Comparison of ENCODE assay signal across 1 cellular context in the genomic region with DNA sequence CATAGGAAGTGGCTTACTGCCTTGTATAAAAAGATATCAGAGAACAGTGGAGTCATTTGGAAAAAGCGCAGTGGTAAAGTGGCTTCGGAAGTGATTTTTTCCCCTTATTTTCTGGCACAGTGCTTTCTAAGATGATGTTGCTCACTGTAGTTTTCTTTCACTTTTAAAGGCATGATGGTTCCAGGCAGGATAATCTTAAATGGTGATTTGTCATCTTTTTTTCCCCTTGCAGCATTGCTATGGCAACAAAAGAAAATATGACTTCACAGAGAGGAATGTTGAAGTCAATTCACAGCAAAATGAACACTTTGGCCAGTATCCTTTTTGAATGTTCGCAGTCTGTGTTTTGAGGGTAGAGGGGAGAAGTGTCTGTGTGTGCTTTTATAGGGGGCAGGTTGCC.
TF ChIP-seq lines count a peak whose summit lies in the region.

No MANE protein-coding gene starts in this region.

TF ChIP-seq in HepG2, 621 proteins besides CTCF, POLR2A, EP300 and RAD21:
- TF ChIP-seq, protein P1, sequence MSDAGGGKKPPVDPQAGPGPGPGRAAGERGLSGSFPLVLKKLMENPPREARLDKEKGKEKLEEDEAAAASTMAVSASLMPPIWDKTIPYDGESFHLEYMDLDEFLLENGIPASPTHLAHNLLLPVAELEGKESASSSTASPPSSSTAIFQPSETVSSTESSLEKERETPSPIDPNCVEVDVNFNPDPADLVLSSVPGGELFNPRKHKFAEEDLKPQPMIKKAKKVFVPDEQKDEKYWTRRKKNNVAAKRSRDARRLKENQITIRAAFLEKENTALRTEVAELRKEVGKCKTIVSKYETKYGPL (CRISPR knock-in tag; IDR thresholded peaks at IDR 0.05), result no peak
- TF ChIP-seq, protein P2, sequence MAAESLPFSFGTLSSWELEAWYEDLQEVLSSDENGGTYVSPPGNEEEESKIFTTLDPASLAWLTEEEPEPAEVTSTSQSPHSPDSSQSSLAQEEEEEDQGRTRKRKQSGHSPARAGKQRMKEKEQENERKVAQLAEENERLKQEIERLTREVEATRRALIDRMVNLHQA (CRISPR knock-in tag; IDR thresholded peaks at IDR 0.05), result no peak
- no peak for TF ChIP-seq HHEX (CRISPR knock-in tag; IDR thresholded peaks at IDR 0.05)
- TF ChIP-seq STAT5B (CRISPR knock-in tag; IDR thresholded peaks at IDR 0.05), result no peak
- TF ChIP-seq ZMYM4 (CRISPR knock-in tag; IDR thresholded peaks at IDR 0.05), result no peak
- TF ChIP-seq KLF15 (CRISPR knock-in tag; IDR thresholded peaks at IDR 0.05; ENCODE audit: borderline replicate concordance), result no peak
- TF ChIP-seq, protein P3, sequence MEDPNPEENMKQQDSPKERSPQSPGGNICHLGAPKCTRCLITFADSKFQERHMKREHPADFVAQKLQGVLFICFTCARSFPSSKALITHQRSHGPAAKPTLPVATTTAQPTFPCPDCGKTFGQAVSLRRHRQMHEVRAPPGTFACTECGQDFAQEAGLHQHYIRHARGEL (CRISPR knock-in tag; IDR thresholded peaks at IDR 0.05), result no peak
- TF ChIP-seq SALL2 (CRISPR knock-in tag; IDR thresholded peaks at IDR 0.05), result no peak
- TF ChIP-seq, protein P4, sequence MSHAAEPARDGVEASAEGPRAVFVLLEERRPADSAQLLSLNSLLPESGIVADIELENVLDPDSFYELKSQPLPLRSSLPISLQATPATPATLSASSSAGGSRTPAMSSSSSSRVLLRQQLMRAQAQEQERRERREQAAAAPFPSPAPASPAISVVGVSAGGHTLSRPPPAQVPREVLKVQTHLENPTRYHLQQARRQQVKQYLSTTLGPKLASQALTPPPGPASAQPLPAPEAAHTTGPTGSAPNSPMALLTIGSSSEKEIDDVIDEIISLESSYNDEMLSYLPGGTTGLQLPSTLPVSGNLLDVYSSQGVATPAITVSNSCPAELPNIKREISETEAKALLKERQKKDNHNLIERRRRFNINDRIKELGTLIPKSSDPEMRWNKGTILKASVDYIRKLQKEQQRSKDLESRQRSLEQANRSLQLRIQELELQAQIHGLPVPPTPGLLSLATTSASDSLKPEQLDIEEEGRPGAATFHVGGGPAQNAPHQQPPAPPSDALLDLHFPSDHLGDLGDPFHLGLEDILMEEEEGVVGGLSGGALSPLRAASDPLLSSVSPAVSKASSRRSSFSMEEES (CRISPR knock-in tag; IDR thresholded peaks at IDR 0.05), result no peak
- TF ChIP-seq ZNF432 (CRISPR knock-in tag; IDR thresholded peaks at IDR 0.05; ENCODE audit: borderline replicate concordance), result no peak
- TF ChIP-seq, protein P5, sequence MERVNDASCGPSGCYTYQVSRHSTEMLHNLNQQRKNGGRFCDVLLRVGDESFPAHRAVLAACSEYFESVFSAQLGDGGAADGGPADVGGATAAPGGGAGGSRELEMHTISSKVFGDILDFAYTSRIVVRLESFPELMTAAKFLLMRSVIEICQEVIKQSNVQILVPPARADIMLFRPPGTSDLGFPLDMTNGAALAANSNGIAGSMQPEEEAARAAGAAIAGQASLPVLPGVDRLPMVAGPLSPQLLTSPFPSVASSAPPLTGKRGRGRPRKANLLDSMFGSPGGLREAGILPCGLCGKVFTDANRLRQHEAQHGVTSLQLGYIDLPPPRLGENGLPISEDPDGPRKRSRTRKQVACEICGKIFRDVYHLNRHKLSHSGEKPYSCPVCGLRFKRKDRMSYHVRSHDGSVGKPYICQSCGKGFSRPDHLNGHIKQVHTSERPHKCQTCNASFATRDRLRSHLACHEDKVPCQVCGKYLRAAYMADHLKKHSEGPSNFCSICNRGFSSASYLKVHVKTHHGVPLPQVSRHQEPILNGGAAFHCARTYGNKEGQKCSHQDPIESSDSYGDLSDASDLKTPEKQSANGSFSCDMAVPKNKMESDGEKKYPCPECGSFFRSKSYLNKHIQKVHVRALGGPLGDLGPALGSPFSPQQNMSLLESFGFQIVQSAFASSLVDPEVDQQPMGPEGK (CRISPR knock-in tag; IDR thresholded peaks at IDR 0.05), result no peak
- TF ChIP-seq SOX13 (IDR thresholded peaks at IDR 0.05), result no peak
- TF ChIP-seq SOX13 (CRISPR knock-in tag; conservative IDR thresholded peaks at IDR 0.05 in 1 of 2, IDR thresholded peaks at IDR 0.05 in 1 of 2), result no peak
- TF ChIP-seq, protein P6, sequence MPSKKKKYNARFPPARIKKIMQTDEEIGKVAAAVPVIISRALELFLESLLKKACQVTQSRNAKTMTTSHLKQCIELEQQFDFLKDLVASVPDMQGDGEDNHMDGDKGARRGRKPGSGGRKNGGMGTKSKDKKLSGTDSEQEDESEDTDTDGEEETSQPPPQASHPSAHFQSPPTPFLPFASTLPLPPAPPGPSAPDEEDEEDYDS (CRISPR knock-in tag; IDR thresholded peaks at IDR 0.05), result no peak
- TF ChIP-seq, protein P7, sequence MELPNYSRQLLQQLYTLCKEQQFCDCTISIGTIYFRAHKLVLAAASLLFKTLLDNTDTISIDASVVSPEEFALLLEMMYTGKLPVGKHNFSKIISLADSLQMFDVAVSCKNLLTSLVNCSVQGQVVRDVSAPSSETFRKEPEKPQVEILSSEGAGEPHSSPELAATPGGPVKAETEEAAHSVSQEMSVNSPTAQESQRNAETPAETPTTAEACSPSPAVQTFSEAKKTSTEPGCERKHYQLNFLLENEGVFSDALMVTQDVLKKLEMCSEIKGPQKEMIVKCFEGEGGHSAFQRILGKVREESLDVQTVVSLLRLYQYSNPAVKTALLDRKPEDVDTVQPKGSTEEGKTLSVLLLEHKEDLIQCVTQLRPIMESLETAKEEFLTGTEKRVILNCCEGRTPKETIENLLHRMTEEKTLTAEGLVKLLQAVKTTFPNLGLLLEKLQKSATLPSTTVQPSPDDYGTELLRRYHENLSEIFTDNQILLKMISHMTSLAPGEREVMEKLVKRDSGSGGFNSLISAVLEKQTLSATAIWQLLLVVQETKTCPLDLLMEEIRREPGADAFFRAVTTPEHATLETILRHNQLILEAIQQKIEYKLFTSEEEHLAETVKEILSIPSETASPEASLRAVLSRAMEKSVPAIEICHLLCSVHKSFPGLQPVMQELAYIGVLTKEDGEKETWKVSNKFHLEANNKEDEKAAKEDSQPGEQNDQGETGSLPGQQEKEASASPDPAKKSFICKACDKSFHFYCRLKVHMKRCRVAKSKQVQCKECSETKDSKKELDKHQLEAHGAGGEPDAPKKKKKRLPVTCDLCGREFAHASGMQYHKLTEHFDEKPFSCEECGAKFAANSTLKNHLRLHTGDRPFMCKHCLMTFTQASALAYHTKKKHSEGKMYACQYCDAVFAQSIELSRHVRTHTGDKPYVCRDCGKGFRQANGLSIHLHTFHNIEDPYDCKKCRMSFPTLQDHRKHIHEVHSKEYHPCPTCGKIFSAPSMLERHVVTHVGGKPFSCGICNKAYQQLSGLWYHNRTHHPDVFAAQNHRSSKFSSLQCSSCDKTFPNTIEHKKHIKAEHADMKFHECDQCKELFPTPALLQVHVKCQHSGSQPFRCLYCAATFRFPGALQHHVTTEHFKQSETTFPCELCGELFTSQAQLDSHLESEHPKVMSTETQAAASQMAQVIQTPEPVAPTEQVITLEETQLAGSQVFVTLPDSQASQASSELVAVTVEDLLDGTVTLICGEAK (IDR thresholded peaks at IDR 0.05), result no peak
- TF ChIP-seq, protein P7 (CRISPR knock-in tag; IDR thresholded peaks at IDR 0.05), result no peak
- TF ChIP-seq ZNF768 (CRISPR knock-in tag; IDR thresholded peaks at IDR 0.05), result no peak
- no peak for TF ChIP-seq MAZ (IDR thresholded peaks at IDR 0.05; ENCODE audit: borderline replicate concordance, low read depth, low read length)
- no peak for TF ChIP-seq MAZ (CRISPR knock-in tag; IDR thresholded peaks at IDR 0.05; ENCODE audit: low read depth)
